ENCODE assay signal across 39 cellular contexts in genomic region chr16:25171390-25171789, GRCh38. TPM values are rescaled to one million over a fixed set of nuclear protein-coding genes. Genes with fewer than 3 reads are reported as not detected.
"Had no signal": no experiment of that assay in that cellular context is flagged by ENCODE, and none has a peak within 500 bp of the region (broad histone marks: within the 10 kb centered on the region; RNA-seq: fewer than 3 reads in every experiment).

No MANE protein-coding gene starts in this region.

- H3K9me3 ChIP-seq: adrenal gland, breast epithelium, colonic mucosa, esophagus squamous epithelium, gastroesophageal sphincter, heart right ventricle had no signal

- H3K4me3 ChIP-seq: adrenal gland, breast epithelium, cardiac muscle cell, colonic mucosa, esophagus squamous epithelium, gastroesophageal sphincter, heart right ventricle had no signal

- H3K27ac ChIP-seq: adrenal gland, breast epithelium, cardiac muscle cell, colonic mucosa, epithelial cell of prostate, esophagus squamous epithelium, gastroesophageal sphincter, heart right ventricle had no signal

- ATAC-seq: activated CD4-positive, alpha-beta T cell treated with anti-CD3 and anti-CD28 coated beads for 36 hours; activated CD8-positive, alpha-beta memory T cell treated with anti-CD3 and anti-CD28 coated beads, Interleukin-2, amount 10 ng/mL, durations not matched to agents 7 days and 5 days; activated CD8-positive, alpha-beta T cell treated with anti-CD3 and anti-CD28 coated beads, Interleukin-2, amount 10 ng/mL, durations not matched to agents 7 days and 5 days; activated naive CD8-positive, alpha-beta T cell treated with anti-CD3 and anti-CD28 coated beads, Interleukin-2, amount 50 U/mL, for 24 hours; gastroesophageal sphincter; heart right ventricle had no signal

- FAIRE-seq: endometrium, endothelial cell of umbilical vein had no signal

- H3K36me3 ChIP-seq: colonic mucosa had no signal

- H3K4me1 ChIP-seq: adrenal gland, breast epithelium, colonic mucosa, esophagus squamous epithelium, gastroesophageal sphincter, heart right ventricle had no signal

- H3K27me3 ChIP-seq: adrenal gland, breast epithelium, cardiac muscle cell, colonic mucosa, esophagus squamous epithelium, gastroesophageal sphincter, heart right ventricle had no signal

- DNase-seq: activated CD4-positive, alpha-beta memory T cell treated with anti-CD3 and anti-CD28 coated beads for 36 hours; activated CD4-positive, alpha-beta T cell treated with anti-CD3 and anti-CD28 coated beads for 36 hours; activated CD4-positive, alpha-beta T cell treated with anti-CD3 and anti-CD28 coated beads, Interleukin-2, amount 10 ng/mL, durations not matched to agents 24 days and 14 days; activated CD4-positive, CD25-positive, alpha-beta regulatory T cell; activated CD4-positive, CD25-positive, alpha-beta regulatory T cell treated with anti-CD3 and anti-CD28 coated beads, Interleukin-2, amount 50 U/mL, for 72 hours; activated CD8-positive, alpha-beta memory T cell treated with anti-CD3 and anti-CD28 coated beads, Interleukin-2, amount 10 ng/mL, durations not matched to agents 7 days and 5 days; activated CD8-positive, alpha-beta memory T cell treated with anti-CD3 and anti-CD28 coated beads, Interleukin-2, amount 50 U/mL, for 4 hours; activated CD8-positive, alpha-beta T cell treated with anti-CD3 and anti-CD28 coated beads, Interleukin-2, amount 10 ng/mL, durations not matched to agents 7 days and 5 days; activated effector memory CD4-positive, alpha-beta T cell treated with anti-CD3 and anti-CD28 coated beads, Interleukin-2, amount 50 U/mL, for 16 hours; activated naive CD4-positive, alpha-beta T cell treated with anti-CD3 and anti-CD28 coated beads, Interleukin-2, amount 50 U/mL, for 16 hours; activated naive CD8-positive, alpha-beta T cell treated with anti-CD3 and anti-CD28 coated beads for 36 hours; activated naive CD8-positive, alpha-beta T cell treated with anti-CD3 and anti-CD28 coated beads, Interleukin-2, amount 50 U/mL, for 24 hours; activated T-cell treated with anti-CD3 and anti-CD28 coated beads, Interleukin-2, amount 50 U/mL, for 1 hour; activated T-cell treated with anti-CD3 and anti-CD28 coated beads, Interleukin-2, amount 50 U/mL, for 48 hours; adrenal gland; amygdala; aorta; central memory CD4-positive, alpha-beta T cell; cerebellar nuclear complex; colonic mucosa; effector CD8-positive, alpha-beta T cell; esophagus squamous epithelium; foreskin melanocyte; heart right ventricle; T-helper 2 cell had no signal

RNA-seq across cellular contexts. Expression of gene AQP8, which starts 45.4 kb away (rescaled TPM):
- total RNA-seq: activated CD4-positive, alpha-beta memory T cell treated with anti-CD3 and anti-CD28 coated beads for 36 hours; activated CD4-positive, alpha-beta T cell treated with anti-CD3 and anti-CD28 coated beads for 36 hours; activated CD4-positive, alpha-beta T cell treated with anti-CD3 and anti-CD28 coated beads, Interleukin-2, amount 10 ng/mL, durations not matched to agents 24 days and 14 days; activated CD8-positive, alpha-beta memory T cell treated with anti-CD3 and anti-CD28 coated beads for 36 hours; activated CD8-positive, alpha-beta memory T cell treated with anti-CD3 and anti-CD28 coated beads, Interleukin-2, amount 10 ng/mL, durations not matched to agents 7 days and 5 days; activated naive CD8-positive, alpha-beta T cell treated with anti-CD3 and anti-CD28 coated beads for 36 hours; activated T-helper 1 cell treated with anti-CD3 and anti-CD28 coated beads, Interleukin-12 subunit alpha, Interleukin-12 subunit beta, Interleukin-2, Interleukin-4 antibody, amounts not matched to agents 30 ng/mL and 10 ng/mL and 1 ng/mL, durations not matched to agents 14 hours and 24 hours and 36 hours; activated T-helper 2 cell treated with anti-CD3 and anti-CD28 coated beads, Interferon-gamma antibody, Interleukin-2, Interleukin-4, amounts not matched to agents 10 μg/mL and 5 μg/mL and 100 μg/mL, durations not matched to agents 14 hours and 24 hours and 36 hours; aorta; dermis microvascular lymphatic vessel endothelial cell; endothelial cell of umbilical vein; esophagus squamous epithelium; fibroblast of lung; fibroblast of villous mesenchyme; gastroesophageal sphincter; glomerular endothelial cell; heart right ventricle; T-helper 1 cell treated with Interleukin-12 subunit alpha and Interleukin-12 subunit beta and Interleukin-4 antibody, amounts not matched to agents 30 ng/mL and 1 ng/mL, for 36 hours had no signal
- polyA plus RNA-seq: endothelial cell of umbilical vein, fibroblast of lung, heart right ventricle had no signal
